ENCODE assay signal across 8 cellular contexts in genomic region chr17:7478276-7479138, GRCh38. TPM values are rescaled to one million over a fixed set of nuclear protein-coding genes. Genes with fewer than 3 reads are reported as not detected.
DNase-seq lines count a peak whose midpoint lies in the region; ATAC-seq lines count a peak whose summit lies in the region.

No MANE protein-coding gene starts in this region.

- DNase-seq in ACHN = peak; percentile 37
- DNase-seq in HPDE6-E6E7 (ENCODE audit: extremely low spot score) = peak; percentile 38
- peak; percentile 43 for DNase-seq in activated CD4-positive, alpha-beta T cell treated with anti-CD3 and anti-CD28 coated beads for 1 hour
- peak; percentile 66 for DNase-seq in cerebellum (ENCODE audit: low spot score)
- peak; percentile 35 for DNase-seq in kidney tubule cell (ENCODE audit: low spot score)
- peak in 3 of 4 experiments; percentile 24 to 41 (median 35) for DNase-seq in stimulated activated CD4-positive, alpha-beta T cell treated with anti-CD3 and anti-CD28 coated beads, Interleukin-1b, Interleukin-23, amount 100 ng/mL, for 24 hours (ENCODE audit: low read depth in 4 of 4, low spot score in 1 of 4)
- no peak for DNase-seq in NCI-H446 treated with DMSO at 0.1 percent for 48 hours (lab: John Stamatoyannopoulos, UW)

- no peak for ATAC-seq in GM21786 (IDR thresholded peaks at IDR 0.05; ENCODE audit: unreplicated experiment)

- in situ Hi-C loops in ACHN (cut with HindIII; ENCODE audit: low pct_ligation_motif_present, low pct_unique_long_range_greater_than_20kb, low sequenced_read_pairs) = no loop called here

RNA-seq across cellular contexts. Expression of gene ZBTB4, which starts 0.9 kb away (rescaled TPM):
- total RNA-seq in cerebellum = 17.1 TPM

RNA-seq across cellular contexts. Expression of gene SLC35G6, which starts 2.7 kb away (rescaled TPM):
- total RNA-seq in cerebellum = not detected

RNA-seq across cellular contexts. Expression of gene POLR2A, which starts 5.7 kb away (rescaled TPM):
- 79.8 TPM for total RNA-seq in cerebellum

RNA-seq across cellular contexts. Expression of gene CHRNB1, which starts 33.6 kb away (rescaled TPM):
- 12.5 TPM for total RNA-seq in cerebellum

RNA-seq across cellular contexts. Expression of gene FGF11, which starts 39.2 kb away (rescaled TPM):
- 7.3 TPM for total RNA-seq in cerebellum
